12 cellular contexts compared by ENCODE assay signal in the genomic region with DNA sequence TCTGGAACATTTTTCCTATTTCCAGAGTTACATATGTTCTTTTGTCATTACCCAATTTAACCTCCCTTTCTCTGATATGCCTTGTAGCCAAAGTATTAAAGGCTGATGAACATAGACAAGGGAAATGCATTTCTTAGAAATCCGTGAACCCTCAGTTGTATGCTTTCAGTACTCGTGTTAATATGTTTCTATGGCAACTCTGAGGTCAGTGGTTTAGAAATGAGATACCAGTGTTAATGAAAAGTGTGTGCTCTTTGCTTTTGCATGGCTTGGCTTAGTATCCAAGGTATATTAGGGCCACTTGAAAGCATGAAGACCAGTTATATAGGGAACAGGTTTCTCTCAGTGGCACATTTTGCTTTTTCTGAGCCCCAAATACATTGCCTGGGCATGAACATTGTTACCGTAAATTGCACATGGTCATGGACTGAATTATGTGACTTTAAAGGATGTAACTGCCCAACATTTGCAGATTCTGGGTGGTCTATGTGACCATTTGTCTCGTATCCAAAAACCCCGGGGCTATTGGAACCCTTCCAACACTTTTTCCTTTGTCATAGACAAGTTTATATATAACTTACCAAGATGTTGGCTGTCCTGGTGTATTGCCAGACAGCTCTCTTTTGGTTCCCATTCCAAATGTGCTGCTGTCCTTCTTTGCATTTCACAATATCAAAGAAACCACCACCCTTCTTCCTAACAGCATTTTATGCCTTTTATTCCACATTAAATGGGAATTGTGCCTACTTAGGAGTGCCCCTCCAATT. TPM values are rescaled to one million over a fixed set of nuclear protein-coding genes. Genes with fewer than 3 reads are reported as not detected.
DNase-seq lines count a peak whose midpoint lies in the region; FAIRE-seq and TF ChIP-seq lines count a peak whose summit lies in the region.
"Had no signal": no experiment of that assay in that cellular context is flagged by ENCODE, and none has a peak within 500 bp of the region (broad histone marks: within the 10 kb centered on the region; RNA-seq: fewer than 3 reads in every experiment).

No MANE protein-coding gene starts in this region.

- H3K27ac Mint-ChIP-seq in neural progenitor cell: no peak overlapping the region

- no peak for TF ChIP-seq POLR2A in lower leg skin (IDR thresholded peaks at IDR 0.05)
- TF ChIP-seq POLR2A in H54 (IDR thresholded peaks at IDR 0.05; ENCODE audit: low read depth, low read length): no peak

- DNase-seq in A673 (ENCODE audit: low spot score) (peak; percentile 27), GM10266 (ENCODE audit: extremely low spot score) (peak; percentile 63), OCI-M1 (lab: John Stamatoyannopoulos, UW) (peak; percentile 76), fibroblast of mammary gland (ENCODE audit: low read depth) (peak; percentile 12), lower leg skin (ENCODE audit: low spot score in 2 of 2) (no peak), H54 (ENCODE audit: insufficient read length, low spot score) (no peak), neural progenitor cell (ENCODE audit: low spot score) (no peak), D721Med (ENCODE audit: insufficient read length, low spot score) (no peak)
- DNase-seq: heart right ventricle, NCI-H2107, thyroid gland had no signal

- H3K36me3 ChIP-seq in A673 (ENCODE audit: insufficient read depth, low read length, poor library complexity, severe bottlenecking) (no peaks in the 10 kb centered on the region), neural progenitor cell (no peaks in the 10 kb centered on the region)
- H3K36me3 ChIP-seq: thyroid gland had no signal

- H3K4me2 ChIP-seq in neural progenitor cell: no peak overlapping the region

- H3K9ac ChIP-seq in neural progenitor cell: no peak overlapping the region

- no peaks in the 10 kb centered on the region for H3K9me3 Mint-ChIP-seq in neural progenitor cell

- H3K36me3 Mint-ChIP-seq in neural progenitor cell: peaks cover 8% of the 10 kb centered on the region

- intact Hi-C loops in A673 (cut with micrococcal nuclease; ENCODE audit: unreplicated experiment): no loop called here
- intact Hi-C loops in lower leg skin (cut with DNase I; ENCODE audit: low total_unique reads): no loop called here

- TF ChIP-seq CTCF in A673 (conservative IDR thresholded peaks at IDR 0.05; ENCODE audit: low read depth, low read length): no peak
- no peak for TF ChIP-seq CTCF in GM10266 (IDR thresholded peaks at IDR 0.05; ENCODE audit: control insufficient read depth, insufficient read depth, low read depth, missing control alignments)
- no peak for TF ChIP-seq CTCF in fibroblast of mammary gland (conservative IDR thresholded peaks at IDR 0.05; ENCODE audit: control insufficient read depth, insufficient read depth, low read depth, low read length)
- TF ChIP-seq CTCF in lower leg skin (IDR thresholded peaks at IDR 0.05): no peak
- no peak for TF ChIP-seq CTCF in neural progenitor cell (IDR thresholded peaks at IDR 0.05)
- TF ChIP-seq CTCF in D721Med (IDR thresholded peaks at IDR 0.05; ENCODE audit: insufficient read depth, missing control alignments): no peak

- H3K4me3 ChIP-seq in A673 (ENCODE audit: low read depth, low read length, poor library complexity, severe bottlenecking) (no peak overlapping the region), fibroblast of mammary gland (ENCODE audit: control insufficient read depth, low read depth, low read length) (no peak overlapping the region), lower leg skin (ENCODE audit: low read depth, poor library complexity, severe bottlenecking) (no peak overlapping the region), neural progenitor cell (no peak overlapping the region)
- H3K4me3 ChIP-seq: coronary artery, heart right ventricle, thyroid gland had no signal

- H3K27ac ChIP-seq in A673 (ENCODE audit: low read depth, low read length, poor library complexity, severe bottlenecking) (no peak overlapping the region), neural progenitor cell (no peak overlapping the region)
- H3K27ac ChIP-seq: coronary artery, heart right ventricle, thyroid gland had no signal

- H3K79me2 ChIP-seq in neural progenitor cell (ENCODE audit: low read depth): no peaks in the 10 kb centered on the region

- H3K4me1 ChIP-seq in A673 (ENCODE audit: insufficient read depth, low read length, poor library complexity, severe bottlenecking) (peaks cover 11% of the 10 kb centered on the region), neural progenitor cell (no peaks in the 10 kb centered on the region)

- H3K4me3 Mint-ChIP-seq in neural progenitor cell: no peak overlapping the region

- POLR2A ChIA-PET in A673 (lab: Charles Lee; ENCODE audit: low non-redundant PET): no interaction called here

- 27 to 28% methylated on average over 5 of the region's 5 CpGs for WGBS in lower leg skin, 2 donors

- FAIRE-seq in H54 (lab: Jason Lieb, UNC) (no peak), D721Med (lab: Jason Lieb, UNC) (no peak)

- no peaks in the 10 kb centered on the region for H3K27me3 Mint-ChIP-seq in neural progenitor cell (ENCODE audit: insufficient read depth, low read depth)

- BruUV-seq in A673 (replicated peaks; lab: Mats Ljungman, UMichigan): no TSS peak

- CTCF ChIA-PET in A673 (lab: Charles Lee): no interaction called here

- H3K27me3 ChIP-seq in A673 (replicated peaks; ENCODE audit: insufficient read depth, low read depth, low read length, poor library complexity) (no peaks in the 10 kb centered on the region), neural progenitor cell (no peaks in the 10 kb centered on the region)
- H3K27me3 ChIP-seq: heart right ventricle, thyroid gland had no signal

- H3K9me3 ChIP-seq in A673 (ENCODE audit: low read depth, low read length, poor library complexity, severe bottlenecking) (no peaks in the 10 kb centered on the region), neural progenitor cell (ENCODE audit: low read depth) (no peaks in the 10 kb centered on the region)
- H3K9me3 ChIP-seq: heart right ventricle, thyroid gland had no signal

- peaks cover 3% of the 10 kb centered on the region for H4K20me1 ChIP-seq in neural progenitor cell (ENCODE audit: low read depth)

- no peak overlapping the region for H2AFZ ChIP-seq in neural progenitor cell (replicated peaks)

- peaks cover 12% of the 10 kb centered on the region for H3F3A ChIP-seq in neural progenitor cell (ENCODE audit: low read depth)

- peaks cover 9% of the 10 kb centered on the region for H3K4me1 Mint-ChIP-seq in neural progenitor cell

RNA-seq across cellular contexts. Expression of a gene that starts 17.5 kb away (rescaled TPM):
- total RNA-seq in A673 (2021) (5.4 and 8.0 TPM in 2 replicates), lower leg skin (10 to 100 TPM in 1 of 4 donors, 1 to 10 TPM in 3; 4.1 to 10.4 (median 7.5) TPM), neural progenitor cell (ENCODE audit: low replicate concordance) (2.5 and 5.0 TPM in 2 replicates)

RNA-seq across cellular contexts. Expression of a gene that starts 19.1 kb away (rescaled TPM):
- total RNA-seq in A673 (2021): 34.6 and 41.4 TPM in 2 replicates
- 10 to 100 TPM; 30.2 to 55.8 (median 34.5) TPM for total RNA-seq in lower leg skin
- 9.2 and 47.0 TPM in 2 replicates for total RNA-seq in neural progenitor cell (ENCODE audit: low replicate concordance)

RNA-seq across cellular contexts. Expression of a gene that starts 40.1 kb away (rescaled TPM):
- 120 and 125 TPM in 2 replicates for total RNA-seq in A673 (2021)
- 10 to 100 TPM; 44.0 to 67.1 (median 51.3) TPM for total RNA-seq in lower leg skin
- 17.6 and 51.0 TPM in 2 replicates for total RNA-seq in neural progenitor cell (ENCODE audit: low replicate concordance)

RNA-seq across cellular contexts. Expression of a gene that starts 43.6 kb away (rescaled TPM):
- total RNA-seq in A673 (2021) (81.5 and 98.7 TPM in 2 replicates), lower leg skin (10 to 100 TPM in 2 of 4 donors, 1 to 10 TPM in 2; 8.1 to 18.8 (median 11.7) TPM), neural progenitor cell (ENCODE audit: low replicate concordance) (2.8 and 24.0 TPM in 2 replicates)

Comparison
In these comparisons a context has a peak if more than half of its experiments do, and no peak if none do; other contexts are left out.
1. DNase-seq: peak in A673 (single experiment), GM10266 (single experiment), OCI-M1 (single experiment) and fibroblast of mammary gland (single experiment); none in lower leg skin (0 of 2), H54 (single experiment), neural progenitor cell (single experiment) and D721Med (single experiment).